8 cellular contexts compared by ENCODE assay signal in the genomic region with DNA sequence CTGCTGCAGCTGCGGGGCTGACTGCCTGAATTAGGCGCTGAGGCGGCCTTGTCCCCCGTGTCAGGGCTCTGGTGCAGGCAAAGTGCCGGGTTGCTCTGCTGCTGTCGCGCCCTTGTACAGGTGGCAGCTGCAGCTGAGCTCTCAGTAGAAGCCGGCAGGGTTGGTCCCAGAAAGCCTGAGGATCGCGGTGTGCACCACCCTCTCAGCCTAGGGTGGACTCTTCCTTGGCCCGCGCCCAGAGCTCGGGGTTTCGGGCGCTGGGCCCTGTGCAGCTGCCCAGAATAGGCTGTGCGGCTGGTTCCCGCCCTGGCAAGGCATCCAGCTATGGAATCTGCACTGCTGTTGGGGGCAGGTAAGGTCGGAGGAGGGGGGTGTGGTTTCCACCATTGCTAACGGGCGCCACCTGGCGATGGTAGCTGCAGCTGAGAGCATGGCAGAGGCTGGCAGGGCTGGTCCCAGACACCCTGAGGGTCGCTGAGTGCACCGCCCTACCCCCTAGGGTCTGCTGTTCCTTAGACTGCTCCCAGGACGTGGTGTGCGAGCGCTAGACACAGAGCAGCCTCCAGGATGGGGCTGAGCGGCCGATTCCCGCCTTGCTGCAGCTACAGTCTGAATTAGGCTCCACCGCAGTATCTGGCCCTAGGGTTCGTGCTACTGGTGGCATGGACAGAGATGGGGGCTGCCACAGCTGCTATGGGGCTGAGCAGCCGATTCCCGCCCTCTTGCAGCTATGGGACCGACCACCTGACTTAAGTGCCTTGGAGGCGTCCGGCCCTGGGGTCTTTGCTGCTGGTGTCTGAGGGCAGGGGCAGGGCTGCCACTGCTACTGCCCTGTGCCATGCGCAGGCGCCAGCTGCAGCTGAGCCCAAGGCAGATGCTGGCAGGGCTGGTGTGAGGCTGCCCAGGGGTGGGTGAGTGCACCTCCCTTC.
A peak's percentile ranks its signal among the peaks of the same experiment; 100 is the strongest.
DNase-seq lines count a peak whose midpoint lies in the region; ATAC-seq and TF ChIP-seq lines count a peak whose summit lies in the region.
"Not testable (repeated sequence)": the region's sequence is repeated elsewhere in the genome, so short reads cannot be mapped to it uniquely, and the experiment has no call there.

No MANE protein-coding gene starts in this region.

- intact Hi-C loops in left colon (cut with DNase I, micrococcal nuclease) = loop anchor here in 1 of 2 donors (10.0 kb wide), 1 partner anchor 132 kb away; no protein-coding TSS in a partner anchor

- TF ChIP-seq CTCF in coronary artery (IDR thresholded peaks at IDR 0.05) = peak; percentile 59

- H3K27ac ChIP-seq in coronary artery = not testable (repeated sequence)

- DNase-seq in CD1c-positive myeloid dendritic cell (ENCODE audit: extremely low spot score) = peak; percentile 38
- DNase-seq in NCI-H2227 treated with DMSO at 0.1 percent for 48 hours (lab: John Stamatoyannopoulos, UW) = peak; percentile 71
- peak; percentile 48 to 49 for DNase-seq in activated CD4-positive, alpha-beta T cell treated with anti-CD3 and anti-CD28 coated beads for 4 hours
- DNase-seq in coronary artery (ENCODE audit: low spot score) = not testable (repeated sequence)
- peak; percentile 74 to 78 for DNase-seq in left colon
- DNase-seq in stimulated activated CD4-positive, alpha-beta T cell treated with anti-CD3 and anti-CD28 coated beads, Interleukin-1b, Interleukin-23, amount 100 ng/mL, for 4 hours (ENCODE audit: low read depth in 2 of 2) = peak; percentile 41 to 50

- ATAC-seq in GM19438 (IDR thresholded peaks at IDR 0.05; ENCODE audit: low read depth, unreplicated experiment) = peak; percentile 91
- ATAC-seq in HG03342 (IDR thresholded peaks at IDR 0.05; ENCODE audit: unreplicated experiment) = peak; percentile 77
- ATAC-seq in left colon = peak; percentile 97

- H3K4me3 ChIP-seq in coronary artery = peak overlapping the region; percentile 68
